In the genomic region with DNA sequence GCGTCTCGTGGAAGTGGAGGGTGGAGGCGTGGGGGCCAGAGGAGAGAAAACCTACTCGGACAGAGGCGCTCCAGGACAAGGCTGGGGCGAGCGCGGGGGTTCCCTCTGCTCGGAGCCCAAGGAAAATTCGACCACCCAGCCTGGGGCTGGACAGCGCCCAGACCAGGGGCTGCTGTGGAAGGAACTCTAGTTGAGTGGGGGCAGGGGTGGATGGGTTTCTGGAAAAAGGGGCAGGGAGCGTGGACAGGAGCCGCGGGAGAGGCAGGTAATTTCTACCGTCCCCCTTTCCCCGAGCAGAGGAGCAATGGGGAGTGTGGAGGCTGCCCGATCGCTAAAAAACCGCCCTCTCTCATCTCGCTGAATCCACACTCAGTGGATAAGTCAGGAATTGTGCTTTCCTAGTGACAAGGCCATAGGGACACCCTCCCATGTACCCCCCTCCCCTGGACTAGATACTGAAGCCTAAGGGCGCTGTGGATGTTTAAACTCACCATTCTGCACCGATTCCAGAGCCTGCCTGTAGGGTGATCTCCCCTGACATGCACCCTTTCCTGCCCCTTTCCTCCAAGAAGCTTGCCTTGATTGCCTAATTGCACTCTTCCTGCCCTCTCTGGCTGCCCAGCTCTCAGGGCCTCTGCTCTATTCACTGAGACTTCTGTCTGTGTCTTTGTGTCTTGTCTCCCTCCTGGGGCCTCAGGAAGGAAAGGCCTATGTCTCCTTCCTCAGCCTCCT, we compare ENCODE assay signal across 1 cellular context.
TF ChIP-seq lines count a peak whose summit lies in the region.

No MANE protein-coding gene starts in this region.

TF ChIP-seq in SK-N-SH treated with all-trans-retinoic acid at 6 μM for 48 hours, 23 proteins besides CTCF, POLR2A, EP300 and RAD21 (continued from another document):
- TF ChIP-seq, protein P1, sequence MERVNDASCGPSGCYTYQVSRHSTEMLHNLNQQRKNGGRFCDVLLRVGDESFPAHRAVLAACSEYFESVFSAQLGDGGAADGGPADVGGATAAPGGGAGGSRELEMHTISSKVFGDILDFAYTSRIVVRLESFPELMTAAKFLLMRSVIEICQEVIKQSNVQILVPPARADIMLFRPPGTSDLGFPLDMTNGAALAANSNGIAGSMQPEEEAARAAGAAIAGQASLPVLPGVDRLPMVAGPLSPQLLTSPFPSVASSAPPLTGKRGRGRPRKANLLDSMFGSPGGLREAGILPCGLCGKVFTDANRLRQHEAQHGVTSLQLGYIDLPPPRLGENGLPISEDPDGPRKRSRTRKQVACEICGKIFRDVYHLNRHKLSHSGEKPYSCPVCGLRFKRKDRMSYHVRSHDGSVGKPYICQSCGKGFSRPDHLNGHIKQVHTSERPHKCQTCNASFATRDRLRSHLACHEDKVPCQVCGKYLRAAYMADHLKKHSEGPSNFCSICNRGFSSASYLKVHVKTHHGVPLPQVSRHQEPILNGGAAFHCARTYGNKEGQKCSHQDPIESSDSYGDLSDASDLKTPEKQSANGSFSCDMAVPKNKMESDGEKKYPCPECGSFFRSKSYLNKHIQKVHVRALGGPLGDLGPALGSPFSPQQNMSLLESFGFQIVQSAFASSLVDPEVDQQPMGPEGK (CRISPR knock-in tag; IDR thresholded peaks at IDR 0.05; ENCODE audit: borderline replicate concordance), result no peak
- no peak for TF ChIP-seq ZNF8 (CRISPR knock-in tag; IDR thresholded peaks at IDR 0.05)
- no peak for TF ChIP-seq RARB (CRISPR knock-in tag; IDR thresholded peaks at IDR 0.05)
- no peak for TF ChIP-seq BACH2 (CRISPR knock-in tag; IDR thresholded peaks at IDR 0.05; ENCODE audit: borderline replicate concordance)
